ENCODE assay signal across 16 cellular contexts in the genomic region with DNA sequence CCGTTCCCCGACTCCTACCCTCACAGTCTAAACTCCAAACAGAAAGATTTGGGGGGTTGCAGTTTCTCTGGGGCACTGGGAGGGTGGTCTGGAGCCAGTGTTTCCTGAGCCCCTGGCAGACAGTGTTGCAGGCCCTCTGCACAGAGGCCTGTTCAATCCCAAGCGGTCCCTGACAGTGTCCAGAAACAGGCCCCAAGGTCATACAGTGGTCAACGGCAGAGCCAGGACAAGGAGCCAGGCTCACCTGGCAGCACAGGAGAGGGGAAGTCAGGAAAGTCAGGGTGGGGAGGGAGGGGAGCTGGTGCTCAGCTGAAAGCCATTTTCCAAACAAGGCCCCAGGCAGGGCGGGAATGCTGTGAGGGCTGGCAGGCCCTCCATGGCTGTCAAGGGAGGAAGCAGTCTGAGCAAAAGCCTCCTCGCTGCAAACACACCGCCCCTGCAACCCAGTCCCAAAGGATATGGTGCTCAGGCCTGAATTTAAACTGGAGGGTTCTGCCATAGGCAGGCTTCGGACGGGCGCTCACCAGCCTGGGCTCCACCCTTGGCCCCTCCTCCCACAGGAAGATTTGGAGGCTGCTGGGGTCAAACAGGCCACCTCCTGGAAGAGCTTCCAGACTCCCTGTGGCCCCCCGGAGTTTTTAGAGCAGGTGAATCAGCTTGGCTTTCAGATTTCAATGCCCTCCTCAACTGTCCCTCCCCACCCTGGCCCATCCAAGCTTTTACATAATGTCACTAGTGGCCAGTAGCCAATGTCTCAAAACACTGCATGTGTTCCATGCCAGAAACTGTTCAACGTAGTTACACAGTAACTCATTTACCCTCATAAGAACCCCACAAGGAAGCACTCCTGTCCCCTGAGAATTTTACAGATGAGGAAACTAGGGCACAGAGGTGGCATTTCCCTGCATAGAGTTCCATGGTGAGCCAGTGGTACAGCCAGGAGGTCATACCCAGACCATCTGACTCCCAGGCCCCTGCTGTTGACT. TPM values are rescaled to one million over a fixed set of nuclear protein-coding genes. Genes with fewer than 3 reads are reported as not detected.
DNase-seq lines count a peak whose midpoint lies in the region; ATAC-seq and TF ChIP-seq lines count a peak whose summit lies in the region.
"Had no signal": no experiment of that assay in that cellular context is flagged by ENCODE, and none has a peak within 500 bp of the region (broad histone marks: within the 10 kb centered on the region; RNA-seq: fewer than 3 reads in every experiment).

No MANE protein-coding gene starts in this region.

- H3K4me1 ChIP-seq in CD8-positive, alpha-beta T cell (ENCODE audit: insufficient read depth, low read length): no peaks in the 10 kb centered on the region
- peaks cover 3% of the 10 kb centered on the region for H3K4me1 ChIP-seq in right cardiac atrium (ENCODE audit: control insufficient read depth, insufficient read depth, low read length)
- H3K4me1 ChIP-seq in psoas muscle: no peaks in the 10 kb centered on the region

- TF ChIP-seq CTCF in CD8-positive, alpha-beta T cell (IDR thresholded peaks at IDR 0.05): no peak
- no peak for TF ChIP-seq CTCF in VCaP (conservative IDR thresholded peaks at IDR 0.05)
- TF ChIP-seq CTCF in psoas muscle (IDR thresholded peaks at IDR 0.05): no peak

- no peaks in the 10 kb centered on the region for H3K9me3 ChIP-seq in CD8-positive, alpha-beta T cell (ENCODE audit: low read length)
- no peaks in the 10 kb centered on the region for H3K9me3 ChIP-seq in right cardiac atrium (ENCODE audit: control insufficient read depth, low read length)
- H3K9me3 ChIP-seq in psoas muscle: peaks cover 4% of the 10 kb centered on the region

- no peaks in the 10 kb centered on the region for H3K9me3 Mint-ChIP-seq in CD8-positive, alpha-beta T cell

- peaks cover 3% of the 10 kb centered on the region for H3K36me3 ChIP-seq in CD8-positive, alpha-beta T cell (ENCODE audit: insufficient read depth, low read length)
- peaks cover 0 to 16% of the 10 kb centered on the region in 2 donors for H3K36me3 ChIP-seq in psoas muscle (ENCODE audit: insufficient read depth in 1 of 2, low read depth in 1 of 2)
- H3K36me3 ChIP-seq: neural progenitor cell had no signal

- no peaks in the 10 kb centered on the region for H3K27me3 Mint-ChIP-seq in CD8-positive, alpha-beta T cell (ENCODE audit: low read depth)
- H3K27me3 Mint-ChIP-seq: activated CD4-positive, alpha-beta T cell treated with anti-CD3 and anti-CD28 coated beads for 36 hours had no signal

- H3K4me1 Mint-ChIP-seq in CD8-positive, alpha-beta T cell (ENCODE audit: low read depth): peaks cover 4% of the 10 kb centered on the region
- H3K4me1 Mint-ChIP-seq: activated CD4-positive, alpha-beta T cell treated with anti-CD3 and anti-CD28 coated beads for 36 hours had no signal

- no peak overlapping the region for H3K4me3 ChIP-seq in CD8-positive, alpha-beta T cell (ENCODE audit: low read depth, low read length)
- H3K4me3 ChIP-seq in right cardiac atrium (ENCODE audit: low read length) (no peak overlapping the region), psoas muscle (no peak overlapping the region)
- H3K4me3 ChIP-seq: neural progenitor cell, smooth muscle cell had no signal

- no peak overlapping the region for H3K27ac ChIP-seq in CD8-positive, alpha-beta T cell (ENCODE audit: low read depth, low read length)
- H3K27ac ChIP-seq in VCaP (peak overlapping the region; percentile 93), right cardiac atrium (ENCODE audit: low read length) (peak overlapping the region; percentile 63), psoas muscle (no peak overlapping the region)
- H3K27ac ChIP-seq: neural progenitor cell had no signal

- in situ Hi-C loops in ACHN (cut with HindIII; ENCODE audit: low pct_ligation_motif_present, low pct_unique_long_range_greater_than_20kb, low sequenced_read_pairs): no loop called here

- H3K27ac Mint-ChIP-seq in CD8-positive, alpha-beta T cell: peak overlapping the region; percentile 49
- H3K27ac Mint-ChIP-seq: activated CD4-positive, alpha-beta T cell treated with anti-CD3 and anti-CD28 coated beads for 36 hours; activated T-cell treated with anti-CD3 and anti-CD28 coated beads, Interleukin-2, amount 50 U/mL, for 72 hours; endodermal cell; neural progenitor cell had no signal

- POLR2A ChIA-PET in CD8-positive, alpha-beta T cell (lab: Charles Lee): no interaction called here

- 74% methylated on average over 12 of the region's 12 CpGs for WGBS in right cardiac atrium
- 71 to 80% (median 78%) methylated on average over 12 of the region's 12 CpGs for WGBS in psoas muscle, 3 donors

- CTCF ChIA-PET in CD8-positive, alpha-beta T cell (lab: Charles Lee): no interaction called here

- peaks cover 27% of the 10 kb centered on the region for H3K36me3 Mint-ChIP-seq in CD8-positive, alpha-beta T cell

- H3K27me3 ChIP-seq in CD8-positive, alpha-beta T cell (ENCODE audit: insufficient read depth, low read length): no peaks in the 10 kb centered on the region
- H3K27me3 ChIP-seq in right cardiac atrium (ENCODE audit: control insufficient read depth, insufficient read depth) (no peaks in the 10 kb centered on the region), psoas muscle (ENCODE audit: insufficient read depth in 3 of 3, low read length in 2 of 3) (no peaks in the 10 kb centered on the region)
- H3K27me3 ChIP-seq: neural progenitor cell had no signal

- intact Hi-C loops in CD8-positive, alpha-beta T cell (cut with DNase I, micrococcal nuclease): no loop called here
- intact Hi-C loops in right cardiac atrium (cut with DNase I) (loop anchor here in 2 of 4 donors (5.0 to 10.0 kb wide), 2 partner anchors 148 to 150 kb away; a partner anchor contains a TSS), psoas muscle (cut with DNase I) (no loop called here)

- DNase-seq in CD8-positive, alpha-beta T cell: no peak
- peak; percentile 11 to 56 (median 38) for DNase-seq in right cardiac atrium
- peak; percentile 7 to 38 for DNase-seq in psoas muscle
- no peak for DNase-seq in NCI-H748 treated with DMSO at 0.1 percent for 48 hours (lab: John Stamatoyannopoulos, UW)
- DNase-seq in DMS114 treated with DMSO at 0.1 percent for 48 hours (lab: John Stamatoyannopoulos, UW; ENCODE audit: unreplicated experiment): no peak
- no peak for DNase-seq in ACHN
- DNase-seq: activated CD4-positive, alpha-beta T cell treated with anti-CD3 and anti-CD28 coated beads for 36 hours; activated T-cell treated with anti-CD3 and anti-CD28 coated beads, Interleukin-2, amount 50 U/mL, for 72 hours; DMS53; endodermal cell; T-helper 1 cell had no signal

- ATAC-seq in CD8-positive, alpha-beta T cell: no peak
- peak in 1 of 2 donors; percentile 17 for ATAC-seq in right cardiac atrium
- no peak for ATAC-seq in psoas muscle
- ATAC-seq in HG02938 (IDR thresholded peaks at IDR 0.05; ENCODE audit: unreplicated experiment): no peak
- ATAC-seq: activated CD4-positive, alpha-beta T cell treated with anti-CD3 and anti-CD28 coated beads for 36 hours; activated T-cell treated with anti-CD3 and anti-CD28 coated beads, Interleukin-2, amount 50 U/mL, for 72 hours had no signal

- no peak overlapping the region for H3K4me3 Mint-ChIP-seq in CD8-positive, alpha-beta T cell
- H3K4me3 Mint-ChIP-seq: activated CD4-positive, alpha-beta T cell treated with anti-CD3 and anti-CD28 coated beads for 36 hours; activated T-cell treated with anti-CD3 and anti-CD28 coated beads, Interleukin-2, amount 50 U/mL, for 72 hours; endodermal cell had no signal

RNA-seq across cellular contexts. Expression of a gene that starts 41.5 kb away (rescaled TPM):
- total RNA-seq in CD8-positive, alpha-beta T cell: not detected
- not detected for total RNA-seq in right cardiac atrium
- 0.16 TPM for polyA plus RNA-seq in right cardiac atrium
- total RNA-seq in psoas muscle: under 1 TPM in 1 of 4 donors, not detected in 3; 0.87 TPM
- polyA plus RNA-seq in psoas muscle: under 1 TPM; 0.04 to 0.16 (median 0.14) TPM
- total RNA-seq: activated CD4-positive, alpha-beta T cell treated with anti-CD3 and anti-CD28 coated beads for 36 hours; activated T-cell treated with anti-CD3 and anti-CD28 coated beads, Interleukin-2, amount 50 U/mL, for 72 hours; kidney epithelial cell; smooth muscle cell had no signal
- polyA plus RNA-seq: smooth muscle cell had no signal

Comparison
In these comparisons a context has a peak if more than half of its experiments do, and no peak if none do; other contexts are left out.
1. DNase-seq: peak in right cardiac atrium (3 of 3) and psoas muscle (2 of 2); none in CD8-positive, alpha-beta T cell (0 of 7), NCI-H748 treated with DMSO at 0.1 percent for 48 hours (single experiment), DMS114 treated with DMSO at 0.1 percent for 48 hours (single experiment) and ACHN (single experiment).
2. H3K27ac ChIP-seq: peak in VCaP (single experiment) and right cardiac atrium (single experiment); none in CD8-positive, alpha-beta T cell (single experiment) and psoas muscle (single experiment).